8 cellular contexts compared by ENCODE assay signal in the genomic region with DNA sequence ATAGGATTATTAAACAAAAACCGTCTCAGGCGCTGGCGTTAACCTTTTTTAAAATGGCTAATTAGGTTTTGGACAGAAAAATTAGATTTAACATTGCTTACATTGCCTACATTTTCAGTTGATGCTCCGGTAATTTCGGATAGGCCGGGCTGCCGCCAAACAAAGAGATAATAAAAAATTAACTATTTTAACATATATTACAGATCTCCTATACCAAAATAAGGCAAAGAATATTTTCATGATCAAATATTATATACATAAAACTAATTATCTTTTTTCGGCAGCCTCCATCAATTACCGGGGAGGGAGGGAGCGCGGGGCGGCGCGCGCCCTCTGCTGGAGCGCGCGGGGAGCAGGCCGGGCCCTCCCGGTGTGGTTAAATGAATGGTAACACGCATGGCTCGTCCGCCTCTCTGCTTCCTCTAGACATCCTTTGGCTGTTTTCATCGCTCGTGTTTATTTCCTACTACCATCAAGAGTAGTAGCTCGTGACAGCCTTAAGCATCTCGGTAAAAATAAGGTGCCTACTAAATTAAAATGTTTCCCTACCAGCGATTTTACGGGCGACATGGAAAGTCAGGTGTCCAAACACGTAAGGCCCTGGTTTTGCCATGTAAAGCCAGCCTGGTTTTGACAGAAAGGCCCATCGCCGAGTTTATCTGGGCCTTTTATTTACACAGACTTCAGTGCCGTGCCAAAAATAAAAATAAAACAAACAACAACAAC. TPM values are rescaled to one million over a fixed set of nuclear protein-coding genes. Genes with fewer than 3 reads are reported as not detected.
DNase-seq lines count a peak whose midpoint lies in the region; ATAC-seq, FAIRE-seq and TF ChIP-seq lines count a peak whose summit lies in the region.

No MANE protein-coding gene starts in this region.

- no peaks in the 10 kb centered on the region for H3K9me3 ChIP-seq in pancreas

- intact Hi-C loops in pancreas (cut with DNase I): loop anchor here in 2 of 3 donors (5.0 to 10.0 kb wide), 2 partner anchors 190 to 598 kb away; no protein-coding TSS in a partner anchor

- H3K27me3 ChIP-seq in pancreas: peaks cover 0 to 37% (median 9%) of the 10 kb centered on the region in 4 donors

- TF ChIP-seq CTCF in fibroblast of villous mesenchyme (IDR thresholded peaks at IDR 0.05; ENCODE audit: insufficient read depth, low read depth, low read length) (peak; percentile 91), pancreas (IDR thresholded peaks at IDR 0.05) (peak; percentile 54 to 93 (median 88))

- DNase-seq in NCI-H345 (lab: John Stamatoyannopoulos, UW): peak; percentile 33
- DNase-seq in NCI-H345 treated with DMSO at 0.1 percent for 48 hours (lab: John Stamatoyannopoulos, UW; ENCODE audit: unreplicated experiment): no peak
- DNase-seq in NCI-H774 (lab: John Stamatoyannopoulos, UW): peak; percentile 46
- DNase-seq in activated T-helper 1 cell treated with Interleukin-2 at 50 U/mL for 16 hours (ENCODE audit: low read depth): peak; percentile 19
- peak; percentile 25 for DNase-seq in fibroblast of villous mesenchyme (ENCODE audit: low read depth)
- DNase-seq in pancreas: peak in 2 of 6 donors; percentile 35 to 83
- DNase-seq in mesenteric fat pad (ENCODE audit: low spot score): no peak

- H3K36me3 ChIP-seq in pancreas: no peaks in the 10 kb centered on the region

- peaks cover 0 to 15% (median 15%) of the 10 kb centered on the region in 3 donors for H3K4me1 ChIP-seq in pancreas

- ATAC-seq in HG02973 (IDR thresholded peaks at IDR 0.05; ENCODE audit: unreplicated experiment) (peak; percentile 89), pancreas (peak; percentile 81 to 94 (median 89))

- H3K27ac ChIP-seq in pancreas: no peak overlapping the region

- 16 to 17% methylated on average over 34 of the region's 34 CpGs for WGBS in pancreas, 2 donors

- H3K4me3 ChIP-seq in fibroblast of villous mesenchyme (ENCODE audit: low read depth, low read length): no peak overlapping the region
- peak overlapping the region in 2 of 4 donors; percentile 25 to 41 for H3K4me3 ChIP-seq in pancreas

- FAIRE-seq in pancreas (lab: Jason Lieb, UNC): no peak

RNA-seq across cellular contexts. Expression of a gene that starts 52.4 kb away (rescaled TPM):
- total RNA-seq in fibroblast of villous mesenchyme (48.3 and 58.7 TPM in 2 replicates), pancreas (10 to 100 TPM; 12.6 to 31.4 (median 22.8) TPM), mesenteric fat pad (49.7 TPM)
- 1 to 10 TPM; 4.2 to 7.2 TPM for polyA plus RNA-seq in pancreas

Comparison
In these comparisons a context has a peak if more than half of its experiments do, and no peak if none do; other contexts are left out.
1. DNase-seq: peak in NCI-H345 (single experiment), NCI-H774 (single experiment), activated T-helper 1 cell treated with Interleukin-2 at 50 U/mL for 16 hours (single experiment) and fibroblast of villous mesenchyme (single experiment); none in NCI-H345 treated with DMSO at 0.1 percent for 48 hours (single experiment) and mesenteric fat pad (single experiment).